ENCODE assay signal across 17 cellular contexts in genomic region chr10:6671976-6672375, GRCh38.
"Had no signal": no experiment of that assay in that cellular context is flagged by ENCODE, and none has a peak within 500 bp of the region (broad histone marks: within the 10 kb centered on the region; RNA-seq: fewer than 3 reads in every experiment).

No MANE protein-coding gene starts in this region.

- H3K27me3 ChIP-seq: gastrocnemius medialis, upper lobe of left lung, uterus had no signal

- DNase-seq: cerebellar nuclear complex; effector CD4-positive, alpha-beta T cell; endodermal cell; gastrocnemius medialis; islet precursor cell; natural killer cell; posterior cingulate gyrus; spleen; stimulated activated CD4-positive, alpha-beta T cell treated with anti-CD3 and anti-CD28 coated beads, Interleukin-15, amount 100 ng/mL, for 24 hours; stimulated activated CD4-positive, alpha-beta T cell treated with anti-CD3 and anti-CD28 coated beads, Interleukin-1b, Interleukin-23, amount 100 ng/mL, for 48 hours; stimulated activated CD4-positive, alpha-beta T cell treated with anti-CD3 and anti-CD28 coated beads, Interleukin-4, amount 100 ng/mL, for 24 hours; tibial artery; upper lobe of left lung; uterus had no signal

- FAIRE-seq: colon had no signal

- H3K4me1 ChIP-seq: tibial artery, upper lobe of left lung, uterus had no signal

- H3K36me3 ChIP-seq: gastrocnemius medialis, heart right ventricle, spleen, tibial artery, upper lobe of left lung, uterus had no signal

- ATAC-seq: gastrocnemius medialis; natural killer cell; stimulated activated memory B cell treated with anti-CD40 and anti-IgM and Interleukin-4, amounts not matched to agents 10 μg/mL and 1 μg/mL and 100 μg/mL, for 72 hours had no signal

- H3K27ac ChIP-seq: gastrocnemius medialis, heart right ventricle, spleen, tibial artery, upper lobe of left lung, uterus had no signal

- H3K9me3 ChIP-seq: gastrocnemius medialis, heart right ventricle, spleen, tibial artery, upper lobe of left lung, uterus had no signal

- H3K4me3 ChIP-seq: gastrocnemius medialis, heart right ventricle, spleen, tibial artery, upper lobe of left lung, uterus had no signal
